ENCODE assay signal across 10 cellular contexts in the genomic region with DNA sequence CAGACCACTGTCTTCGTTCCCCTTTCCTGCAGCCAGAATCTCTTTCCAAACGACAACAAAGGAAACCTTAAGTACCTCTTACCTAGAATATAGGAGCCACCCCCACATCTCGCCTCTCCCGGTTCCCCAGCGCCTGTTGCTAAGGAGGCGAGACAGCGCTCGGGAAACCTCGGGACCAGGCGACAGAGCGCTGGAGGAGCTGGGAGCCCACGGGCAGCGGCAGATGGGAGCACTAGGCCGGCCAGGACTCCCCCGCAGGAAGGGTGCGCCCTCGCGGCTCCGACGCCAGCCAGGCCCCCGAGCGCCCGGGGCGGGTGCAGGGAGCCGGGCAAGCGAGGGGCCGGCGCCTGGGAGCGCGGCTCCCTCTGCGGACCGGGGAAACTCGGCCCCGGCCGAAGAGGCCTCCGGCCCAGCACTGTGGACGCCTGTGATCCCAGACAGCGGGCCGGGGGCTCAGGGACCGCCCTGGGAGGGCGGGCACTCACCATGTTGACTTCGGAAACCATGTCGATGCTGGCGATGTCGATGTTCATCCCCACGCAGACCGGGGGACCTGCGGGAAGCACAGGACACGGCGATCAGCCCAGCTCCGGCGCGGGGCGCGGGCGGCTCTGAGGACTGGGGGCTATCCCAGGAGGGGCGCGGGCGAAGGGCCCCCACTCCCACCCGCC. TPM values are rescaled to one million over a fixed set of nuclear protein-coding genes. Genes with fewer than 3 reads are reported as not detected.
A peak's percentile ranks its signal among the peaks of the same experiment; 100 is the strongest.
DNase-seq lines count a peak whose midpoint lies in the region; ATAC-seq and TF ChIP-seq lines count a peak whose summit lies in the region.
"Had no signal": no experiment of that assay in that cellular context is flagged by ENCODE, and none has a peak within 500 bp of the region (broad histone marks: within the 10 kb centered on the region; RNA-seq: fewer than 3 reads in every experiment).

No MANE protein-coding gene starts in this region.

- no peak for TF ChIP-seq POLR2A in spleen (IDR thresholded peaks at IDR 0.05)

- H3K4me1 Mint-ChIP-seq in WTC11, result peaks cover 68% of the 10 kb centered on the region

- H3K27me3 Mint-ChIP-seq in WTC11 (ENCODE audit: low read depth), result no peaks in the 10 kb centered on the region

- no peaks in the 10 kb centered on the region for H3K4me1 ChIP-seq in HEK293 (ENCODE audit: control insufficient read depth, insufficient read depth, low read length)
- H3K4me1 ChIP-seq in iPS-15b (ENCODE audit: control insufficient read depth, insufficient read depth, low read length), result peaks cover 39% of the 10 kb centered on the region
- H3K4me1 ChIP-seq in spleen, result peaks cover 0 to 24% (median 12%) of the 10 kb centered on the region in 6 donors

- H3K27me3 ChIP-seq in iPS-15b (ENCODE audit: control insufficient read depth, insufficient read depth, low read length), result peaks cover 2% of the 10 kb centered on the region
- H3K27me3 ChIP-seq in spleen (replicated peaks in 1 of 7), result peaks cover 4 to 83% (median 40%) of the 10 kb centered on the region in 7 donors

- DNase-seq in WTC11 (ENCODE audit: low spot score) (no peak), spleen (no peak), AG08395 (ENCODE audit: low spot score) (no peak), AML-193 (lab: John Stamatoyannopoulos, UW) (no peak)
- no peak for DNase-seq in activated CD4-positive, alpha-beta T cell treated with anti-CD3 and anti-CD28 coated beads for 1 hour
- DNase-seq: activated CD4-positive, alpha-beta T cell treated with anti-CD3 and anti-CD28 coated beads for 48 hours; effector memory CD8-positive, alpha-beta T cell had no signal

- TF ChIP-seq CTCF in HEK293 (tag by site-specific recombination; IDR thresholded peaks at IDR 0.05), result no peak
- TF ChIP-seq CTCF in WTC11 (IDR thresholded peaks at IDR 0.05), result no peak
- peak in 1 of 11 experiments; percentile 16 for TF ChIP-seq CTCF in spleen (IDR thresholded peaks at IDR 0.05 in 8 of 11, conservative IDR thresholded peaks at IDR 0.05 in 3 of 11)

- WGBS in spleen, 5 donors, result 0 to 9% (median 5%) methylated on average over 13 to 60 of the region's 60 CpGs

- intact Hi-C loops in spleen (cut with DNase I; ENCODE audit: low total_unique reads), result no loop called here

- H3K36me3 Mint-ChIP-seq in WTC11, result peaks cover 8% of the 10 kb centered on the region; the same call in 1 of the 2 replicates

- H3K9ac ChIP-seq in iPS-15b (ENCODE audit: low read depth, low read length), result peak overlapping the region; percentile 42

- H3K27ac Mint-ChIP-seq in WTC11, result peak overlapping the region; percentile 96
- H3K27ac Mint-ChIP-seq: effector memory CD8-positive, alpha-beta T cell had no signal

- H3K4me3 ChIP-seq in HEK293 (ENCODE audit: low read depth, low read length) (peak overlapping the region; percentile 39), iPS-15b (ENCODE audit: low read depth, low read length) (peak overlapping the region; percentile 84), spleen (peak overlapping the region in 7 of 8 donors; percentile 26 to 64 (median 31))

- H3K36me3 ChIP-seq in HEK293 (ENCODE audit: control insufficient read depth in 2 of 2, insufficient read depth in 1 of 2, low read length in 2 of 2), result no peaks in the 10 kb centered on the region
- H3K36me3 ChIP-seq in iPS-15b (ENCODE audit: control insufficient read depth, insufficient read depth, low read length), result no peaks in the 10 kb centered on the region
- no peaks in the 10 kb centered on the region for H3K36me3 ChIP-seq in spleen

- H3K27ac ChIP-seq in HEK293 (ENCODE audit: extremely low read depth, low read depth, low read length) (no peak overlapping the region), spleen (no peak overlapping the region)

- POLR2A ChIA-PET in HEK293 (lab: Yijun Ruan, JAX), result no interaction called here
- POLR2A ChIA-PET in WTC11 (lab: Charles Lee), result no interaction called here

- CTCF ChIA-PET in HEK293 (lab: Yijun Ruan, JAX), result no interaction called here
- CTCF ChIA-PET in WTC11 (lab: Charles Lee), result interaction anchor here (1.7 kb wide), 1 partner anchor 67 kb away, joined by 5 read pairs; no protein-coding TSS in a partner anchor

- H3K9me3 ChIP-seq in HEK293 (ENCODE audit: control insufficient read depth, insufficient read depth, low read depth, low read length) (no peaks in the 10 kb centered on the region), iPS-15b (ENCODE audit: control insufficient read depth, insufficient read depth, low read length) (no peaks in the 10 kb centered on the region), spleen (peaks cover 0 to 20% (median 0%) of the 10 kb centered on the region in 8 donors)

- ATAC-seq in WTC11, result peak; percentile 1; the same call in 1 of the 2 replicates
- ATAC-seq in GM19455 (IDR thresholded peaks at IDR 0.05; ENCODE audit: unreplicated experiment), result no peak
- ATAC-seq: effector memory CD8-positive, alpha-beta T cell had no signal

- H3K9me3 Mint-ChIP-seq in WTC11, result no peaks in the 10 kb centered on the region

- H3K4me3 Mint-ChIP-seq in WTC11, result peak overlapping the region; percentile 91
- H3K4me3 Mint-ChIP-seq: effector memory CD8-positive, alpha-beta T cell had no signal

TF ChIP-seq in HEK293, 187 proteins besides CTCF, POLR2A, EP300 and RAD21 (continues in another document):
- no peak for TF ChIP-seq ZNF292 (tag by site-specific recombination; IDR thresholded peaks at IDR 0.05; ENCODE audit: borderline replicate concordance, low read depth)
- TF ChIP-seq ZNF549 (tag by site-specific recombination; IDR thresholded peaks at IDR 0.05), result no peak
- TF ChIP-seq ZNF248 (tag by site-specific recombination; IDR thresholded peaks at IDR 0.05), result no peak
- TF ChIP-seq ZNF521 (tag by site-specific recombination; IDR thresholded peaks at IDR 0.05), result no peak
- TF ChIP-seq, protein P1, sequence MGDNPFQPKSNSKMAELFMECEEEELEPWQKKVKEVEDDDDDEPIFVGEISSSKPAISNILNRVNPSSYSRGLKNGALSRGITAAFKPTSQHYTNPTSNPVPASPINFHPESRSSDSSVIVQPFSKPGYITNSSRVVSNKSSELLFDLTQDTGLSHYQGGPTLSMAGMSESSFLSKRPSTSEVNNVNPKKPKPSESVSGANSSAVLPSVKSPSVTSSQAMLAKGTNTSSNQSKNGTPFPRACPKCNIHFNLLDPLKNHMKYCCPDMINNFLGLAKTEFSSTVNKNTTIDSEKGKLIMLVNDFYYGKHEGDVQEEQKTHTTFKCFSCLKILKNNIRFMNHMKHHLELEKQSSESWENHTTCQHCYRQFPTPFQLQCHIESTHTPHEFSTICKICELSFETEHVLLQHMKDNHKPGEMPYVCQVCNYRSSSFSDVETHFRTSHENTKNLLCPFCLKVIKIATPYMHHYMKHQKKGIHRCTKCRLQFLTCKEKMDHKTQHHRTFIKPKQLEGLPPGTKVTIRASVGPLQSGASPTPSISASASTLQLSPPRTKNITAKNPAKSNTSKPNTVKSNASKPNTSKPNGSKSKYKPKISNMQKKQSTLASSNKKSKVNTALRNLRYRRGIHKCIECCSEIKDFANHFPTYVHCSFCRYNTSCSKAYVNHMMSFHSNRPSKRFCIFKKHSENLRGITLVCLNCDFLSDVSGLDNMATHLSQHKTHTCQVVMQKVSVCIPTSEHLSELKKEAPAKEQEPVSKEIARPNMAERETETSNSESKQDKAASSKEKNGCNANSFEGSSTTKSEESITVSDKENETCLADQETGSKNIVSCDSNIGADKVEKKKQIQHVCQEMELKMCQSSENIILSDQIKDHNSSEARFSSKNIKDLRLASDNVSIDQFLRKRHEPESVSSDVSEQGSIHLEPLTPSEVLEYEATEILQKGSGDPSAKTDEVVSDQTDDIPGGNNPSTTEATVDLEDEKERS (tag by site-specific recombination; IDR thresholded peaks at IDR 0.05), result no peak

TF ChIP-seq in WTC11, 78 proteins besides CTCF, POLR2A, EP300 and RAD21:
- TF ChIP-seq FOXP1 (CRISPR knock-in tag; IDR thresholded peaks at IDR 0.05; ENCODE audit: borderline replicate concordance) (no peak), ATF1 (CRISPR knock-in tag; IDR thresholded peaks at IDR 0.05) (0 out of 2 replicates have a peak, but pooled peaks have one; percentile 12), ZNF263 (CRISPR knock-in tag; IDR thresholded peaks at IDR 0.05; ENCODE audit: low read depth) (0 out of 2 replicates have a peak, but pooled peaks have one; percentile 1)
- TF ChIP-seq, protein P2, sequence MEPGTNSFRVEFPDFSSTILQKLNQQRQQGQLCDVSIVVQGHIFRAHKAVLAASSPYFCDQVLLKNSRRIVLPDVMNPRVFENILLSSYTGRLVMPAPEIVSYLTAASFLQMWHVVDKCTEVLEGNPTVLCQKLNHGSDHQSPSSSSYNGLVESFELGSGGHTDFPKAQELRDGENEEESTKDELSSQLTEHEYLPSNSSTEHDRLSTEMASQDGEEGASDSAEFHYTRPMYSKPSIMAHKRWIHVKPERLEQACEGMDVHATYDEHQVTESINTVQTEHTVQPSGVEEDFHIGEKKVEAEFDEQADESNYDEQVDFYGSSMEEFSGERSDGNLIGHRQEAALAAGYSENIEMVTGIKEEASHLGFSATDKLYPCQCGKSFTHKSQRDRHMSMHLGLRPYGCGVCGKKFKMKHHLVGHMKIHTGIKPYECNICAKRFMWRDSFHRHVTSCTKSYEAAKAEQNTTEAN (CRISPR knock-in tag; IDR thresholded peaks at IDR 0.05), result 0 out of 2 replicates have a peak, but pooled peaks have one; percentile 10

RNA-seq across cellular contexts. Expression of a gene that starts 0.8 kb away (rescaled TPM):
- total RNA-seq in WTC11 (2021) (168 to 203 TPM (median 172 TPM) in 3 replicates), spleen (1 to 10 TPM in 6 of 7 donors, under 1 TPM in 1; 0.83 to 7.0 (median 1.9) TPM)
- polyA plus RNA-seq in spleen, result under 1 TPM; 0.09 to 0.29 (median 0.14) TPM

Comparison
In these comparisons a context has a peak if more than half of its experiments do, and no peak if none do; other contexts are left out.
1. H3K4me3 ChIP-seq: peak in every context shown above with its lines; median percentile 84 in iPS-15b; 39 in HEK293; 31 in spleen.
2. RNA of a gene that starts 0.8 kb away (total RNA-seq): 168 to 203 TPM in WTC11; 0.83 to 7.0 TPM in spleen; every median in the first group is over 10 times any median in the second.